Comparison of ENCODE assay signal across 1 cellular context in genomic region chr14:69363055-69363454, GRCh38.
TF ChIP-seq lines count a peak whose summit lies in the region.

No MANE protein-coding gene starts in this region.

TF ChIP-seq in GM23338, 12 proteins besides CTCF, POLR2A, EP300 and RAD21 (continued from another document):
- TF ChIP-seq REST (IDR thresholded peaks at IDR 0.05; ENCODE audit: unreplicated experiment), result no peak
- TF ChIP-seq, protein P1, sequence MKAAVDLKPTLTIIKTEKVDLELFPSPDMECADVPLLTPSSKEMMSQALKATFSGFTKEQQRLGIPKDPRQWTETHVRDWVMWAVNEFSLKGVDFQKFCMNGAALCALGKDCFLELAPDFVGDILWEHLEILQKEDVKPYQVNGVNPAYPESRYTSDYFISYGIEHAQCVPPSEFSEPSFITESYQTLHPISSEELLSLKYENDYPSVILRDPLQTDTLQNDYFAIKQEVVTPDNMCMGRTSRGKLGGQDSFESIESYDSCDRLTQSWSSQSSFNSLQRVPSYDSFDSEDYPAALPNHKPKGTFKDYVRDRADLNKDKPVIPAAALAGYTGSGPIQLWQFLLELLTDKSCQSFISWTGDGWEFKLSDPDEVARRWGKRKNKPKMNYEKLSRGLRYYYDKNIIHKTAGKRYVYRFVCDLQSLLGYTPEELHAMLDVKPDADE (IDR thresholded peaks at IDR 0.05), result no peak
- TF ChIP-seq EZH2phosphoT487 (IDR thresholded peaks at IDR 0.05; ENCODE audit: unreplicated experiment), result no peak
- no peak for TF ChIP-seq JUNB (IDR thresholded peaks at IDR 0.05; ENCODE audit: unreplicated experiment)
- no peak for TF ChIP-seq CREB1 (CRISPR knock-in tag; IDR thresholded peaks at IDR 0.05; ENCODE audit: low read depth)
- TF ChIP-seq NANOG (IDR thresholded peaks at IDR 0.05; ENCODE audit: borderline replicate concordance), result no peak
- TF ChIP-seq POLR2AphosphoS5 (IDR thresholded peaks at IDR 0.05; ENCODE audit: low read depth), result no peak
- TF ChIP-seq STAT1 (IDR thresholded peaks at IDR 0.05; ENCODE audit: unreplicated experiment), result no peak
- TF ChIP-seq ZNF331 (CRISPR knock-in tag; IDR thresholded peaks at IDR 0.05; ENCODE audit: low read depth), result no peak
- TF ChIP-seq EZH2 (IDR thresholded peaks at IDR 0.05; ENCODE audit: low read depth, unreplicated experiment), result no peak
